In genomic region chr12:26971963-26972362, GRCh38 we compare ENCODE assay signal across 8 cellular contexts. TPM values are rescaled to one million over a fixed set of nuclear protein-coding genes. Genes with fewer than 3 reads are reported as not detected.
DNase-seq lines count a peak whose midpoint lies in the region; ATAC-seq lines count a peak whose summit lies in the region.

No MANE protein-coding gene starts in this region.

- ATAC-seq in HG03175 (IDR thresholded peaks at IDR 0.05; ENCODE audit: unreplicated experiment) (peak; percentile 92), left ventricle myocardium superior (no peak)

- intact Hi-C loops in left ventricle myocardium superior (cut with micrococcal nuclease): no loop called here

- no peaks in the 10 kb centered on the region for H3K27me3 ChIP-seq in SJCRH30

- DNase-seq in GM19240 (ENCODE audit: insufficient read length, low spot score) (peak; percentile 55), activated T-cell treated with anti-CD3 and anti-CD28 coated beads for 1 hour (ENCODE audit: low read depth) (peak; percentile 20), left ventricle myocardium superior (no peak), SJCRH30 (no peak), SHP77 (lab: John Stamatoyannopoulos, UW) (no peak), SHP77 treated with DMSO at 0.1 percent for 48 hours (lab: John Stamatoyannopoulos, UW) (no peak)
- peak; percentile 15 for DNase-seq in stimulated activated CD8-positive, alpha-beta memory T cell treated with anti-CD3 and anti-CD28 coated beads, Interleukin-15, amount 100 ng/mL, for 1 hour (ENCODE audit: low read depth)

- H3K27ac ChIP-seq in SJCRH30: no peak overlapping the region

- no peaks in the 10 kb centered on the region for H3K9me3 ChIP-seq in SJCRH30 (replicated peaks)

- no peak overlapping the region for H3K4me3 ChIP-seq in SJCRH30

- H3K4me1 ChIP-seq in SJCRH30: no peaks in the 10 kb centered on the region

- H3K36me3 ChIP-seq in SJCRH30: peaks cover 6% of the 10 kb centered on the region

RNA-seq across cellular contexts. Expression of gene FGFR1OP2, which starts 33.7 kb away (rescaled TPM):
- total RNA-seq in left ventricle myocardium superior: 34.7 TPM
- total RNA-seq in SJCRH30 (2014; rRNA removed; shearing (Covaris generic)): 53.1 and 56.3 TPM in 2 replicates

RNA-seq across cellular contexts. Expression of gene INTS13, which starts 34.2 kb away (rescaled TPM):
- total RNA-seq in left ventricle myocardium superior: 23.9 TPM
- 48.1 and 70.8 TPM in 2 replicates for total RNA-seq in SJCRH30 (2014; rRNA removed; shearing (Covaris generic))

RNA-seq across cellular contexts. Expression of gene TM7SF3, which starts 42.2 kb away (rescaled TPM):
- total RNA-seq in left ventricle myocardium superior: 27.3 TPM
- 22.2 and 32.0 TPM in 2 replicates for total RNA-seq in SJCRH30 (2014; rRNA removed; shearing (Covaris generic))

RNA-seq across cellular contexts. Expression of gene MED21, which starts 50.4 kb away (rescaled TPM):
- 53.7 TPM for total RNA-seq in left ventricle myocardium superior
- 82.9 and 85.4 TPM in 2 replicates for total RNA-seq in SJCRH30 (2014; rRNA removed; shearing (Covaris generic))

Comparison
In these comparisons a context has a peak if more than half of its experiments do, and no peak if none do; other contexts are left out.
1. DNase-seq: peak in GM19240 (single experiment), activated T-cell treated with anti-CD3 and anti-CD28 coated beads for 1 hour (single experiment) and stimulated activated CD8-positive, alpha-beta memory T cell treated with anti-CD3 and anti-CD28 coated beads, Interleukin-15, amount 100 ng/mL, for 1 hour (single experiment); none in left ventricle myocardium superior (single experiment), SJCRH30 (0 of 2), SHP77 (0 of 2) and SHP77 treated with DMSO at 0.1 percent for 48 hours (single experiment).